8 cellular contexts compared by ENCODE assay signal in the genomic region with DNA sequence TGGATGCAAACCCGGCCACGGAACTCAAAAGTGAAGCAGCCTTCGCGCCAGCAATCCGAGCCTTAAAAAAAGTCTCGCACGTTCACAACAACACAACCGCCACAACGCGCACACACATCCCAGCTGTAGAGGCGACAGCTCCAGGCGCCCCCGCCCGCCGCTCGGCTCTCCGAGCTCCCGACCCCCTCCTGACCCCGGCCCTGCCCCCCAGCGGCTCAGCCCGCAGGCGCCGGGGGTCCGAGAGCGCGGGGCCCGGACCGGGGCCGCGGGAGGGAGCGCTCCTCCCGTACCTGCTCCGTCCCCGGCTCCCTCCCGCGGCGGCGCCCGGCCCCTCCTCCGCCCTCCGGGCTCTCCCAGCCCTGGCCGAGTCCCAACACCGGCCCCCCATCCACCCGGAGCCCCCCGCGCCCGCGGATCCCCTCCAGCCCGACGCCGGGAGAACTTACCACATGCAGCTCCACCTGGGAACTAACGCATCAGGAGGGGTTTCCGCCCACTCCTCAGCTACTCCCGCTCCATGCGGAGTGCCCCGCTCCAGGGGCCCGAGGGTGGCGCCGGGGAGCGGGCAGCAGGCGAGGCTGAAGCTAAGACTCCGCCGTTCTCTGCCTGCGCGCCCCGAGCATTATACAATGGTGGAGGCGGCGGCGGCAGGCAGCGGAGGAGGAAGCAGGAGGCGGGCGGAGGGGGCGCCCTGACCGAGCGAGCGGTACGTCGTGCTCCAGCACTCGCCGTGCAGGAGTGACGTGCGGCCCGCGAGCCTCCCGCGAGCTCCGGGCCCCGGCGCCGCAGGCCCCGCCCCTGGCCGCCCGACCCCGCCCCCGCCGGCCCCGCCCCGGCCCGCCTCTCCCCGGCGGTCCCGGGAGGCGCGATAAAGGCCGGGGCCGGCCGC. TPM values are rescaled to one million over a fixed set of nuclear protein-coding genes. Genes with fewer than 3 reads are reported as not detected.
DNase-seq lines count a peak whose midpoint lies in the region; ATAC-seq and TF ChIP-seq lines count a peak whose summit lies in the region.

Gene SERTAD2, minus strand, starts transcription at position 740 of the 889 bp plus-strand sequence. CDS start 17,042 bp downstream, outside the sequence.

- TF ChIP-seq CTCF in BJ (IDR thresholded peaks at IDR 0.05; ENCODE audit: insufficient read depth, low read depth, low read length) (no peak; the same call in 1 of the 2 replicates), dorsolateral prefrontal cortex (IDR thresholded peaks at IDR 0.05 in 54 of 56, conservative IDR thresholded peaks at IDR 0.05 in 2 of 56; ENCODE audit: low read depth in 1 of 56, partially characterized antibody in 56 of 56) (peak in 26 of 56 donors; percentile 3 to 41 (median 16)), lower lobe of right lung (IDR thresholded peaks at IDR 0.05) (peak; percentile 14)

- DNase-seq in BJ (ENCODE audit: low read depth) (no peak), NCI-H774 (lab: John Stamatoyannopoulos, UW) (peak; percentile 78), dorsolateral prefrontal cortex (peak; percentile 72 to 90 (median 83)), lower lobe of right lung (peak; percentile 95)
- DNase-seq in activated CD4-positive, alpha-beta T cell treated with anti-CD3 and anti-CD28 coated beads, Interleukin-2, amount 50 U/mL, for 4 hours: peak; percentile 79 to 82
- peak; percentile 55 to 78 (median 65) for DNase-seq in stimulated activated CD4-positive, alpha-beta T cell treated with anti-CD3 and anti-CD28 coated beads, TNF-alpha, amount 100 ng/mL, for 24 hours (ENCODE audit: low read depth in 3 of 3)

- CTCF ChIA-PET in BJ (lab: Yijun Ruan, JAX): interaction anchor here (0.6 to 3.2 kb wide), 28 partner anchors 9 to 977 kb away, joined by 3 to 16 read pairs (median 4); no protein-coding TSS in a partner anchor

- intact Hi-C loops in dorsolateral prefrontal cortex (cut with DNase I) (loop anchor here (1.0 to 10.0 kb wide), 8 partner anchors 61 to 211 kb away; partner anchors contain the start of gene AFTPH (in 1 of the 2)), lower lobe of right lung (cut with DNase I) (no loop called here)

- POLR2A ChIA-PET in BJ (lab: Charles Lee): interaction anchor here (0.5 to 2.8 kb wide), 9 partner anchors 9 to 323 kb away, joined by 3 to 14 read pairs (median 3); no protein-coding TSS in a partner anchor

- no peaks in the 10 kb centered on the region for H3K9me3 ChIP-seq in lower lobe of right lung

- H3K27ac ChIP-seq in dorsolateral prefrontal cortex (peak within 1 kb of the TSS; percentile 83 to 99 (median 96)), lower lobe of right lung (peak within 1 kb of the TSS; percentile 99)

- peak; percentile 68 for ATAC-seq in GM19328 (IDR thresholded peaks at IDR 0.05; ENCODE audit: unreplicated experiment)
- ATAC-seq in HG03469 (IDR thresholded peaks at IDR 0.05; ENCODE audit: unreplicated experiment): peak; percentile 31
- ATAC-seq in lower lobe of right lung: peak; percentile 91 to 96

- H3K4me3 ChIP-seq in BJ (ENCODE audit: low read depth, low read length) (peak within 1 kb of the TSS; percentile 81), dorsolateral prefrontal cortex (peak within 1 kb of the TSS; percentile 74 to 99 (median 93)), lower lobe of right lung (peak within 1 kb of the TSS; percentile 84)

- H3K27me3 ChIP-seq in BJ (ENCODE audit: control insufficient read depth, insufficient read depth, low read length) (no peaks in the 10 kb centered on the region), dorsolateral prefrontal cortex (no peaks in the 10 kb centered on the region), lower lobe of right lung (ENCODE audit: low read depth) (no peaks in the 10 kb centered on the region)

- H3K36me3 ChIP-seq in BJ (ENCODE audit: control insufficient read depth, insufficient read depth, low read length) (no peaks in the 10 kb centered on the region), lower lobe of right lung (no peaks in the 10 kb centered on the region)

- peaks cover 54% of the 10 kb centered on the region for H3K4me1 ChIP-seq in lower lobe of right lung

RNA-seq across cellular contexts. Expression of gene SERTAD2, which starts in this region (rescaled TPM):
- 6.2 and 8.7 TPM in 2 replicates for polyA plus RNA-seq in BJ (2011; rRNA removed)
- 7.6 and 11.3 TPM in 2 replicates for polyA minus RNA-seq in BJ (2011; rRNA and poly(A)+ RNA removed)
- total RNA-seq in dorsolateral prefrontal cortex (10 to 100 TPM in 116 of 120 experiments, 1 to 10 TPM in 4; 7.8 to 24.8 (median 13.4) TPM), lower lobe of right lung (20.1 TPM)

Comparison
In these comparisons a context has a peak if more than half of its experiments do, and no peak if none do; other contexts are left out.
1. ATAC-seq: peak in every context shown above with its lines; median percentile 94 in lower lobe of right lung; 68 in GM19328; 31 in HG03469.